In the genomic region with DNA sequence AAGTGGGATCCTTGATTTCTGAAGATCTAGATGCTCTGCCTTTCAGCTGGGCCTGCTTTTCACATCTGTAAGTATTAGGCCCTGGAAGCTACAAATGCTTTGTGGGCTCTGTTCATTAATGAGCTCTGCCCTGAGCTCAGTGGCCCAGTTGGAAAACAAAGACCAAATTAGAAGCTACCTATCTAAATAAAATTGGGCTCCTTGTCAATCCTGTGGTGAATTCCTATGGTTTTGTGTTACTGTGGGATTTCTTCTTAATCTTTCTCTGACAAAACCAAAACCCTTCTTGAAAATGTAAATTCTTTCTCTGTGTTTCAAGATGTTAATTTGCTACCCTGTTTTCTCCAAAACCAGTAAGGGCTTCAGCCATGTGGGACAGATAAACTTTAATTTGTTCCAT, we compare ENCODE assay signal across 1 cellular context.
TF ChIP-seq lines count a peak whose summit lies in the region.

No MANE protein-coding gene starts in this region.

TF ChIP-seq in GM23338, 12 proteins besides CTCF, POLR2A, EP300 and RAD21:
- TF ChIP-seq, protein P1, sequence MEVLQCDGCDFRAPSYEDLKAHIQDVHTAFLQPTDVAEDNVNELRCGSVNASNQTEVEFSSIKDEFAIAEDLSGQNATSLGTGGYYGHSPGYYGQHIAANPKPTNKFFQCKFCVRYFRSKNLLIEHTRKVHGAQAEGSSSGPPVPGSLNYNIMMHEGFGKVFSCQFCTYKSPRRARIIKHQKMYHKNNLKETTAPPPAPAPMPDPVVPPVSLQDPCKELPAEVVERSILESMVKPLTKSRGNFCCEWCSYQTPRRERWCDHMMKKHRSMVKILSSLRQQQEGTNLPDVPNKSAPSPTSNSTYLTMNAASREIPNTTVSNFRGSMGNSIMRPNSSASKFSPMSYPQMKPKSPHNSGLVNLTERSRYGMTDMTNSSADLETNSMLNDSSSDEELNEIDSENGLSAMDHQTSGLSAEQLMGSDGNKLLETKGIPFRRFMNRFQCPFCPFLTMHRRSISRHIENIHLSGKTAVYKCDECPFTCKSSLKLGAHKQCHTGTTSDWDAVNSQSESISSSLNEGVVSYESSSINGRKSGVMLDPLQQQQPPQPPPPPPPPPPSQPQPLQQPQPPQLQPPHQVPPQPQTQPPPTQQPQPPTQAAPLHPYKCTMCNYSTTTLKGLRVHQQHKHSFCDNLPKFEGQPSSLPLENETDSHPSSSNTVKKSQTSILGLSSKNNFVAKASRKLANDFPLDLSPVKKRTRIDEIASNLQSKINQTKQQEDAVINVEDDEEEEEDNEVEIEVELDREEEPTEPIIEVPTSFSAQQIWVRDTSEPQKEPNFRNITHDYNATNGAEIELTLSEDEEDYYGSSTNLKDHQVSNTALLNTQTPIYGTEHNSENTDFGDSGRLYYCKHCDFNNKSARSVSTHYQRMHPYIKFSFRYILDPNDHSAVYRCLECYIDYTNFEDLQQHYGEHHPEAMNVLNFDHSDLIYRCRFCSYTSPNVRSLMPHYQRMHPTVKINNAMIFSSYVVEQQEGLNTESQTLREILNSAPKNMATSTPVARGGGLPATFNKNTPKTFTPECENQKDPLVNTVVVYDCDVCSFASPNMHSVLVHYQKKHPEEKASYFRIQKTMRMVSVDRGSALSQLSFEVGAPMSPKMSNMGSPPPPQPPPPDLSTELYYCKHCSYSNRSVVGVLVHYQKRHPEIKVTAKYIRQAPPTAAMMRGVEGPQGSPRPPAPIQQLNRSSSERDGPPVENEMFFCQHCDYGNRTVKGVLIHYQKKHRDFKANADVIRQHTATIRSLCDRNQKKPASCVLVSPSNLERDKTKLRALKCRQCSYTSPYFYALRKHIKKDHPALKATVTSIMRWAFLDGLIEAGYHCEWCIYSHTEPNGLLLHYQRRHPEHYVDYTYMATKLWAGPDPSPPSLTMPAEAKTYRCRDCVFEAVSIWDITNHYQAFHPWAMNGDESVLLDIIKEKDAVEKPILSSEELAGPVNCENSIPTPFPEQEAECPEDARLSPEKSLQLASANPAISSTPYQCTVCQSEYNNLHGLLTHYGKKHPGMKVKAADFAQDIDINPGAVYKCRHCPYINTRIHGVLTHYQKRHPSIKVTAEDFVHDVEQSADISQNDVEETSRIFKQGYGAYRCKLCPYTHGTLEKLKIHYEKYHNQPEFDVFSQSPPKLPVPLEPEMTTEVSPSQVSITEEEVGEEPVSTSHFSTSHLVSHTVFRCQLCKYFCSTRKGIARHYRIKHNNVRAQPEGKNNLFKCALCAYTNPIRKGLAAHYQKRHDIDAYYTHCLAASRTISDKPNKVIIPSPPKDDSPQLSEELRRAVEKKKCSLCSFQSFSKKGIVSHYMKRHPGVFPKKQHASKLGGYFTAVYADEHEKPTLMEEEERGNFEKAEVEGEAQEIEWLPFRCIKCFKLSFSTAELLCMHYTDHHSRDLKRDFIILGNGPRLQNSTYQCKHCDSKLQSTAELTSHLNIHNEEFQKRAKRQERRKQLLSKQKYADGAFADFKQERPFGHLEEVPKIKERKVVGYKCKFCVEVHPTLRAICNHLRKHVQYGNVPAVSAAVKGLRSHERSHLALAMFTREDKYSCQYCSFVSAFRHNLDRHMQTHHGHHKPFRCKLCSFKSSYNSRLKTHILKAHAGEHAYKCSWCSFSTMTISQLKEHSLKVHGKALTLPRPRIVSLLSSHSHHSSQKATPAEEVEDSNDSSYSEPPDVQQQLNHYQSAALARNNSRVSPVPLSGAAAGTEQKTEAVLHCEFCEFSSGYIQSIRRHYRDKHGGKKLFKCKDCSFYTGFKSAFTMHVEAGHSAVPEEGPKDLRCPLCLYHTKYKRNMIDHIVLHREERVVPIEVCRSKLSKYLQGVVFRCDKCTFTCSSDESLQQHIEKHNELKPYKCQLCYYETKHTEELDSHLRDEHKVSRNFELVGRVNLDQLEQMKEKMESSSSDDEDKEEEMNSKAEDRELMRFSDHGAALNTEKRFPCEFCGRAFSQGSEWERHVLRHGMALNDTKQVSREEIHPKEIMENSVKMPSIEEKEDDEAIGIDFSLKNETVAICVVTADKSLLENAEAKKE (CRISPR knock-in tag; IDR thresholded peaks at IDR 0.05): no peak
- TF ChIP-seq STAT1 (IDR thresholded peaks at IDR 0.05; ENCODE audit: unreplicated experiment) (no peak), EZH2phosphoT487 (IDR thresholded peaks at IDR 0.05; ENCODE audit: unreplicated experiment) (no peak), ZNF114 (CRISPR knock-in tag; IDR thresholded peaks at IDR 0.05) (no peak), CREB1 (CRISPR knock-in tag; IDR thresholded peaks at IDR 0.05; ENCODE audit: low read depth) (no peak), ZNF331 (CRISPR knock-in tag; IDR thresholded peaks at IDR 0.05; ENCODE audit: low read depth) (no peak), POLR2AphosphoS5 (IDR thresholded peaks at IDR 0.05; ENCODE audit: low read depth) (no peak), EZH2 (IDR thresholded peaks at IDR 0.05; ENCODE audit: low read depth, unreplicated experiment) (no peak)
- TF ChIP-seq, protein P2, sequence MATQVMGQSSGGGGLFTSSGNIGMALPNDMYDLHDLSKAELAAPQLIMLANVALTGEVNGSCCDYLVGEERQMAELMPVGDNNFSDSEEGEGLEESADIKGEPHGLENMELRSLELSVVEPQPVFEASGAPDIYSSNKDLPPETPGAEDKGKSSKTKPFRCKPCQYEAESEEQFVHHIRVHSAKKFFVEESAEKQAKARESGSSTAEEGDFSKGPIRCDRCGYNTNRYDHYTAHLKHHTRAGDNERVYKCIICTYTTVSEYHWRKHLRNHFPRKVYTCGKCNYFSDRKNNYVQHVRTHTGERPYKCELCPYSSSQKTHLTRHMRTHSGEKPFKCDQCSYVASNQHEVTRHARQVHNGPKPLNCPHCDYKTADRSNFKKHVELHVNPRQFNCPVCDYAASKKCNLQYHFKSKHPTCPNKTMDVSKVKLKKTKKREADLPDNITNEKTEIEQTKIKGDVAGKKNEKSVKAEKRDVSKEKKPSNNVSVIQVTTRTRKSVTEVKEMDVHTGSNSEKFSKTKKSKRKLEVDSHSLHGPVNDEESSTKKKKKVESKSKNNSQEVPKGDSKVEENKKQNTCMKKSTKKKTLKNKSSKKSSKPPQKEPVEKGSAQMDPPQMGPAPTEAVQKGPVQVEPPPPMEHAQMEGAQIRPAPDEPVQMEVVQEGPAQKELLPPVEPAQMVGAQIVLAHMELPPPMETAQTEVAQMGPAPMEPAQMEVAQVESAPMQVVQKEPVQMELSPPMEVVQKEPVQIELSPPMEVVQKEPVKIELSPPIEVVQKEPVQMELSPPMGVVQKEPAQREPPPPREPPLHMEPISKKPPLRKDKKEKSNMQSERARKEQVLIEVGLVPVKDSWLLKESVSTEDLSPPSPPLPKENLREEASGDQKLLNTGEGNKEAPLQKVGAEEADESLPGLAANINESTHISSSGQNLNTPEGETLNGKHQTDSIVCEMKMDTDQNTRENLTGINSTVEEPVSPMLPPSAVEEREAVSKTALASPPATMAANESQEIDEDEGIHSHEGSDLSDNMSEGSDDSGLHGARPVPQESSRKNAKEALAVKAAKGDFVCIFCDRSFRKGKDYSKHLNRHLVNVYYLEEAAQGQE (IDR thresholded peaks at IDR 0.05; ENCODE audit: unreplicated experiment): no peak
